In genomic region chr5:57332350-57332749, GRCh38 we compare ENCODE assay signal across 17 cellular contexts.
"Had no signal": no experiment of that assay in that cellular context is flagged by ENCODE, and none has a peak within 500 bp of the region (broad histone marks: within the 10 kb centered on the region; RNA-seq: fewer than 3 reads in every experiment).

No MANE protein-coding gene starts in this region.

- H3K36me3 ChIP-seq: left ventricle myocardium inferior, ovary, thyroid gland had no signal

- H3K9me3 ChIP-seq: left ventricle myocardium inferior, ovary, thyroid gland had no signal

- H3K27ac ChIP-seq: foreskin keratinocyte, left ventricle myocardium inferior, ovary, thyroid gland had no signal

- H3K27me3 ChIP-seq: foreskin keratinocyte, ovary, thyroid gland had no signal

- ATAC-seq: foreskin keratinocyte, WTC11 had no signal

- H3K4me1 ChIP-seq: foreskin keratinocyte, thyroid gland had no signal

- H3K27me3 Mint-ChIP-seq: activated CD4-positive, alpha-beta T cell treated with anti-CD3 and anti-CD28 coated beads, Interleukin-2, amount 10 ng/mL, durations not matched to agents 24 days and 14 days had no signal

- H3K4me3 Mint-ChIP-seq: activated CD4-positive, alpha-beta T cell treated with anti-CD3 and anti-CD28 coated beads, Interleukin-2, amount 10 ng/mL, durations not matched to agents 24 days and 14 days; activated T-helper 1 cell treated with anti-CD3 and anti-CD28 coated beads, Interleukin-12 subunit alpha, Interleukin-12 subunit beta, Interleukin-2, Interleukin-4 antibody, amounts not matched to agents 30 ng/mL and 10 ng/mL and 1 ng/mL, durations not matched to agents 14 hours and 24 hours and 36 hours; neural crest cell; T-helper 1 cell treated with Interleukin-12 subunit alpha and Interleukin-12 subunit beta and Interleukin-4 antibody, amounts not matched to agents 30 μg/mL and 1 μg/mL, for 36 hours; WTC11 had no signal

- H3K4me3 ChIP-seq: left ventricle myocardium inferior, ovary, thyroid gland had no signal

- DNase-seq: activated CD4-positive, alpha-beta T cell treated with anti-CD3 and anti-CD28 coated beads, Interleukin-2, amount 10 ng/mL, durations not matched to agents 24 days and 14 days; activated naive CD4-positive, alpha-beta T cell; aorta; caudate nucleus; cortex of kidney; effector memory CD4-positive, alpha-beta T cell; foreskin keratinocyte; islet precursor cell; left ventricle myocardium inferior; mesenchymal stem cell; ovary; small intestine; thyroid gland had no signal

- H3K4me1 Mint-ChIP-seq: WTC11 had no signal

- H3K36me3 Mint-ChIP-seq: WTC11 had no signal

- H3K27ac Mint-ChIP-seq: activated CD4-positive, alpha-beta T cell treated with anti-CD3 and anti-CD28 coated beads, Interleukin-2, amount 10 ng/mL, durations not matched to agents 24 days and 14 days; activated T-helper 1 cell treated with anti-CD3 and anti-CD28 coated beads, Interleukin-12 subunit alpha, Interleukin-12 subunit beta, Interleukin-2, Interleukin-4 antibody, amounts not matched to agents 30 ng/mL and 10 ng/mL and 1 ng/mL, durations not matched to agents 14 hours and 24 hours and 36 hours; T-helper 1 cell treated with Interleukin-12 subunit alpha and Interleukin-12 subunit beta and Interleukin-4 antibody, amounts not matched to agents 30 μg/mL and 1 μg/mL, for 36 hours; WTC11 had no signal

- H3K9me3 Mint-ChIP-seq: activated CD4-positive, alpha-beta T cell treated with anti-CD3 and anti-CD28 coated beads, Interleukin-2, amount 10 ng/mL, durations not matched to agents 24 days and 14 days; activated T-helper 1 cell treated with anti-CD3 and anti-CD28 coated beads, Interleukin-12 subunit alpha, Interleukin-12 subunit beta, Interleukin-2, Interleukin-4 antibody, amounts not matched to agents 30 ng/mL and 10 ng/mL and 1 ng/mL, durations not matched to agents 14 hours and 24 hours and 36 hours; neural crest cell; T-helper 1 cell treated with Interleukin-12 subunit alpha and Interleukin-12 subunit beta and Interleukin-4 antibody, amounts not matched to agents 30 μg/mL and 1 μg/mL, for 36 hours had no signal
